12 cellular contexts compared by ENCODE assay signal in genomic region chr7:101859411-101860106, GRCh38. TPM values are rescaled to one million over a fixed set of nuclear protein-coding genes. Genes with fewer than 3 reads are reported as not detected.
DNase-seq lines count a peak whose midpoint lies in the region; ATAC-seq, FAIRE-seq and TF ChIP-seq lines count a peak whose summit lies in the region.
"Had no signal": no experiment of that assay in that cellular context is flagged by ENCODE, and none has a peak within 500 bp of the region (broad histone marks: within the 10 kb centered on the region; RNA-seq: fewer than 3 reads in every experiment).

No MANE protein-coding gene starts in this region.

- H3K56ac ChIP-seq in IMR-90 (ENCODE audit: extremely low read depth, insufficient read depth, low read length) = no peak overlapping the region

- H3K9me3 ChIP-seq in IMR-90 (ENCODE audit: control insufficient read depth, insufficient read depth, low read length) (no peaks in the 10 kb centered on the region), breast epithelium (no peaks in the 10 kb centered on the region), kidney (ENCODE audit: control insufficient read depth in 1 of 2, low read length in 2 of 2) (no peaks in the 10 kb centered on the region), tibial artery (no peaks in the 10 kb centered on the region)

- intact Hi-C loops in IMR-90 (cut with micrococcal nuclease) (no loop called here), breast epithelium (cut with DNase I; ENCODE audit: low total_unique reads) (no loop called here), kidney (cut with DNase I) (no loop called here), tibial artery (cut with DNase I; ENCODE audit: low total_unique reads) (no loop called here)

- H3K9me1 ChIP-seq in IMR-90 (ENCODE audit: insufficient read depth, low read length) = peaks cover 15% of the 10 kb centered on the region; the same call in 1 of the 2 replicates

- H3K9ac ChIP-seq in IMR-90 (ENCODE audit: low read depth, low read length) = no peak overlapping the region
- no peak overlapping the region for H3K9ac ChIP-seq in kidney (ENCODE audit: low read length in 2 of 2)

- POLR2A ChIA-PET in IMR-90 (lab: Charles Lee; ENCODE audit: unreplicated experiment) = interaction anchor here (0.6 kb wide), 1 partner anchor 38 kb away, joined by 6 read pairs; no protein-coding TSS in a partner anchor

- no peak overlapping the region for H4K8ac ChIP-seq in IMR-90 (ENCODE audit: low read depth in 2 of 2, low read length in 2 of 2)

- H3K27ac ChIP-seq in IMR-90 (ENCODE audit: insufficient read depth, low read length) (no peak overlapping the region), breast epithelium (peak overlapping the region; percentile 1 to 41), kidney (ENCODE audit: low read depth in 2 of 2, low read length in 2 of 2) (peak overlapping the region; percentile 74), tibial artery (peak overlapping the region; percentile 56)

- no peak overlapping the region for H2AFZ ChIP-seq in IMR-90 (replicated peaks; ENCODE audit: low read length, poor library complexity)

- WGBS in IMR-90 (ENCODE audit: extremely low coverage in 2 of 2, insufficient read length in 1 of 2), 2 experiments = no CpG with 5 or more reads among the region's 5 CpGs

- H2BK20ac ChIP-seq in IMR-90 (ENCODE audit: low read depth, low read length) = no peak overlapping the region

- TF ChIP-seq RAD21 in IMR-90 (IDR thresholded peaks at IDR 0.05; ENCODE audit: low read length) = no peak

- no peak overlapping the region for H4K5ac ChIP-seq in IMR-90 (ENCODE audit: low read depth, low read length)

- FAIRE-seq in kidney (lab: Jason Lieb, UNC) (no peak), GM12891 (lab: Jason Lieb, UNC) (no peak)

- H3K27me3 ChIP-seq in IMR-90 (ENCODE audit: control insufficient read depth, insufficient read depth, low read length) (no peaks in the 10 kb centered on the region), breast epithelium (no peaks in the 10 kb centered on the region), tibial artery (no peaks in the 10 kb centered on the region)
- H3K27me3 ChIP-seq: dorsolateral prefrontal cortex had no signal

- TF ChIP-seq POLR2A in IMR-90 (IDR thresholded peaks at IDR 0.05; ENCODE audit: low read depth, low read length) = no peak
- no peak for TF ChIP-seq POLR2A in breast epithelium (IDR thresholded peaks at IDR 0.05)
- no peak for TF ChIP-seq POLR2A in GM12891 (IDR thresholded peaks at IDR 0.05; ENCODE audit: low read depth, low read length)

- H3K36me3 ChIP-seq in IMR-90 (ENCODE audit: control insufficient read depth, insufficient read depth, low read length) = no peaks in the 10 kb centered on the region
- no peaks in the 10 kb centered on the region for H3K36me3 ChIP-seq in breast epithelium
- no peaks in the 10 kb centered on the region for H3K36me3 ChIP-seq in kidney (ENCODE audit: control insufficient read depth in 1 of 2, insufficient read depth in 2 of 2, low read length in 2 of 2)
- no peaks in the 10 kb centered on the region for H3K36me3 ChIP-seq in tibial artery

- peaks cover 37% of the 10 kb centered on the region for H3K4me1 Mint-ChIP-seq in activated T-cell treated with anti-CD3 and anti-CD28 coated beads, Interleukin-2, amount 50 U/mL, for 4 hours (ENCODE audit: low read depth)

- ATAC-seq in IMR-90 (ENCODE audit: low read depth) = no peak
- ATAC-seq in activated T-cell treated with anti-CD3 and anti-CD28 coated beads, Interleukin-2, amount 50 U/mL, for 4 hours = no peak
- ATAC-seq: activated CD4-positive, alpha-beta T cell treated with anti-CD3 and anti-CD28 coated beads for 36 hours had no signal

- H3K79me1 ChIP-seq in IMR-90 (ENCODE audit: low read depth in 1 of 2, low read length in 2 of 2) = peaks cover 36 to 84% of the 10 kb centered on the region in 2 experiments

- BruUV-seq in IMR-90 (replicated peaks; lab: Mats Ljungman, UMichigan) = no TSS peak

- in situ Hi-C loops in IMR-90 (cut with MboI; ENCODE audit: low sequenced_read_pairs) = no loop called here

- H3K4me3 ChIP-seq in IMR-90 (ENCODE audit: insufficient read depth, low read depth, low read length) (no peak overlapping the region), breast epithelium (no peak overlapping the region), kidney (ENCODE audit: low read length in 2 of 2) (peak overlapping the region in 1 of 2 donors; percentile 8), tibial artery (no peak overlapping the region)
- H3K4me3 ChIP-seq: dorsolateral prefrontal cortex had no signal

- peak overlapping the region; percentile 63; the same call in 1 of the 2 replicates for H3K23ac ChIP-seq in IMR-90 (ENCODE audit: low read depth, low read length)

- no peaks in the 10 kb centered on the region for H3K9me3 Mint-ChIP-seq in activated T-cell treated with anti-CD3 and anti-CD28 coated beads, Interleukin-2, amount 50 U/mL, for 4 hours
- H3K9me3 Mint-ChIP-seq: stimulated activated naive CD8-positive, alpha-beta T cell treated with anti-CD3 and anti-CD28 coated beads, Interleukin-15, Interleukin-2, amounts not matched to agents 100 ng/mL and 50 ng/mL, for 24 hours had no signal

- H3K4ac ChIP-seq in IMR-90 (ENCODE audit: low read depth, low read length) = no peak overlapping the region

- TF ChIP-seq CTCF in IMR-90 (conservative IDR thresholded peaks at IDR 0.05; ENCODE audit: low read depth, low read length) = no peak
- no peak for TF ChIP-seq CTCF in breast epithelium (IDR thresholded peaks at IDR 0.05)
- no peak for TF ChIP-seq CTCF in kidney (IDR thresholded peaks at IDR 0.05; ENCODE audit: borderline replicate concordance, extremely low read depth, insufficient read depth)
- TF ChIP-seq CTCF in tibial artery (IDR thresholded peaks at IDR 0.05) = no peak

- no peak overlapping the region for H4K91ac ChIP-seq in IMR-90 (ENCODE audit: insufficient read depth, low read depth, low read length)

- no peak overlapping the region for H2AK5ac ChIP-seq in IMR-90 (ENCODE audit: low read depth, low read length)

- H3K14ac ChIP-seq in IMR-90 (replicated peaks; ENCODE audit: low read depth, low read length) = no peak overlapping the region

- peaks cover 12% of the 10 kb centered on the region for H3K4me1 ChIP-seq in IMR-90 (ENCODE audit: control insufficient read depth, insufficient read depth, low read length)
- no peaks in the 10 kb centered on the region for H3K4me1 ChIP-seq in breast epithelium
- H3K4me1 ChIP-seq in kidney (ENCODE audit: control insufficient read depth in 1 of 2, insufficient read depth in 1 of 2, low read depth in 1 of 2, low read length in 2 of 2) = peaks cover 28 to 29% of the 10 kb centered on the region in 2 donors
- peaks cover 0 to 32% (median 13%) of the 10 kb centered on the region in 4 donors for H3K4me1 ChIP-seq in tibial artery

- dilution Hi-C loops in IMR-90 (cut with HindIII; ENCODE audit: low sequenced_read_pairs, unreplicated experiment) = no loop called here

- H2BK5ac ChIP-seq in IMR-90 (ENCODE audit: low read depth, low read length, poor library complexity, severe bottlenecking) = no peak overlapping the region

- CTCF ChIA-PET in IMR-90 (lab: Yijun Ruan, JAX) = no interaction called here

- no peak overlapping the region for H3K4me2 ChIP-seq in IMR-90 (ENCODE audit: low read depth, low read length)

- H4K20me1 ChIP-seq in IMR-90 (ENCODE audit: insufficient read depth, low read length) = peaks cover 64% of the 10 kb centered on the region

- peaks cover 2% of the 10 kb centered on the region for H3K36me3 Mint-ChIP-seq in activated T-cell treated with anti-CD3 and anti-CD28 coated beads, Interleukin-2, amount 50 U/mL, for 4 hours (ENCODE audit: insufficient read depth)

- no peak overlapping the region for H3K18ac ChIP-seq in IMR-90 (ENCODE audit: low read depth, low read length)

- no peak overlapping the region for H2BK120ac ChIP-seq in IMR-90 (ENCODE audit: low read depth, low read length)

- no peak overlapping the region for H3K4me3 Mint-ChIP-seq in activated T-cell treated with anti-CD3 and anti-CD28 coated beads, Interleukin-2, amount 50 U/mL, for 4 hours
- H3K4me3 Mint-ChIP-seq: activated CD4-positive, alpha-beta T cell treated with anti-CD3 and anti-CD28 coated beads for 36 hours; stimulated activated naive CD8-positive, alpha-beta T cell treated with anti-CD3 and anti-CD28 coated beads, Interleukin-15, Interleukin-2, amounts not matched to agents 100 ng/mL and 50 ng/mL, for 24 hours had no signal

- no peak overlapping the region for H2AK9ac ChIP-seq in IMR-90 (replicated peaks; ENCODE audit: low read depth, low read length, poor library complexity)

- DNase-seq in IMR-90 (no peak), breast epithelium (ENCODE audit: low spot score in 2 of 2) (no peak), kidney (no peak), tibial artery (no peak), GM12891 (ENCODE audit: insufficient read length, low spot score) (no peak), NCI-H2171 treated with DMSO at 0.1 percent for 48 hours (lab: John Stamatoyannopoulos, UW) (no peak)
- no peak for DNase-seq in activated T-cell treated with anti-CD3 and anti-CD28 coated beads, Interleukin-2, amount 50 U/mL, for 4 hours
- DNase-seq: activated CD4-positive, alpha-beta T cell treated with anti-CD3 and anti-CD28 coated beads for 36 hours; activated naive CD4-positive, alpha-beta T cell treated with Interleukin-2 at 50 U/mL for 16 hours; dorsolateral prefrontal cortex; SIG-M5 had no signal

- H3K27me3 Mint-ChIP-seq in activated T-cell treated with anti-CD3 and anti-CD28 coated beads, Interleukin-2, amount 50 U/mL, for 4 hours (ENCODE audit: low read depth) = no peaks in the 10 kb centered on the region
- H3K27me3 Mint-ChIP-seq: activated CD4-positive, alpha-beta T cell treated with anti-CD3 and anti-CD28 coated beads for 36 hours; stimulated activated naive CD8-positive, alpha-beta T cell treated with anti-CD3 and anti-CD28 coated beads, Interleukin-15, Interleukin-2, amounts not matched to agents 100 ng/mL and 50 ng/mL, for 24 hours had no signal

- H2BK15ac ChIP-seq in IMR-90 (ENCODE audit: low read depth, low read length) = no peak overlapping the region

TF ChIP-seq in IMR-90, 13 proteins besides CTCF, POLR2A, EP300 and RAD21 (continues in another document):
- TF ChIP-seq FOS (IDR thresholded peaks at IDR 0.05; ENCODE audit: low read depth, low read length) = no peak
- no peak for TF ChIP-seq BHLHE40 (IDR thresholded peaks at IDR 0.05; ENCODE audit: low read depth, low read length)

TF ChIP-seq in GM12891, 5 proteins besides CTCF, POLR2A, EP300 and RAD21:
- no peak for TF ChIP-seq SPI1 (IDR thresholded peaks at IDR 0.05; ENCODE audit: low read depth, low read length)
- TF ChIP-seq POLR2AphosphoS5 (IDR thresholded peaks at IDR 0.05; ENCODE audit: low read depth, low read length) = no peak
- no peak for TF ChIP-seq POU2F2 (IDR thresholded peaks at IDR 0.05; ENCODE audit: low read depth, low read length)

RNA-seq across cellular contexts. Expression of gene CUX1, which starts 42.1 kb away (rescaled TPM):
- total RNA-seq in IMR-90 (2012; rRNA removed) (19.7 TPM in 2 replicates), breast epithelium (10 to 100 TPM; 35.1 to 54.4 (median 41.1) TPM), kidney (126 TPM)
- polyA plus RNA-seq in IMR-90 (2012; rRNA removed) (45.2 and 46.4 TPM in 2 replicates), kidney (ENCODE audit: insufficient read depth, low read depth, low replicate concordance) (71.4 TPM)
- polyA plus RNA-seq in IMR-90 (2012; cell fraction: cytosol; rRNA removed) = 45.4 and 65.3 TPM in 2 replicates
- polyA plus RNA-seq in IMR-90 (2012; cell fraction: nucleus; rRNA removed; ENCODE audit: low replicate concordance) = 19.7 and 27.9 TPM in 2 replicates
- polyA plus RNA-seq in GM12891 (2012; ENCODE audit: low read depth, missing spikeins) = 17.8 TPM
- total RNA-seq in activated T-cell treated with anti-CD3 and anti-CD28 coated beads, Interleukin-2, amount 50 U/mL, for 4 hours = 10 to 100 TPM; 18.6 to 21.6 (median 20.7) TPM
